ENCODE assay signal across 9 cellular contexts in genomic region chr1:180167721-180168467, GRCh38. TPM values are rescaled to one million over a fixed set of nuclear protein-coding genes. Genes with fewer than 3 reads are reported as not detected.
DNase-seq lines count a peak whose midpoint lies in the region; ATAC-seq, FAIRE-seq and TF ChIP-seq lines count a peak whose summit lies in the region.
"Had no signal": no experiment of that assay in that cellular context is flagged by ENCODE, and none has a peak within 500 bp of the region (broad histone marks: within the 10 kb centered on the region; RNA-seq: fewer than 3 reads in every experiment).

No MANE protein-coding gene starts in this region.

- H3K9ac ChIP-seq in K562 (ENCODE audit: insufficient read depth in 1 of 2, low read depth in 2 of 2, low read length in 2 of 2): peak overlapping the region in 1 of 2 experiments; percentile 69; a peak in 2 of 4 replicates

- H3K36me3 Mint-ChIP-seq in activated naive CD4-positive, alpha-beta T cell treated with anti-CD3 and anti-CD28 coated beads for 36 hours (ENCODE audit: low read depth): no peaks in the 10 kb centered on the region

- H3K4me3 Mint-ChIP-seq in activated naive CD4-positive, alpha-beta T cell treated with anti-CD3 and anti-CD28 coated beads for 36 hours: no peak overlapping the region
- H3K4me3 Mint-ChIP-seq: B cell had no signal

- peak; percentile 60 for ATAC-seq in K562
- ATAC-seq in left lobe of liver: peak; percentile 12
- no peak for ATAC-seq in HG03378 (IDR thresholded peaks at IDR 0.05; ENCODE audit: unreplicated experiment)

- H3K27me3 ChIP-seq in K562 (ENCODE audit: control insufficient read depth in 2 of 2, insufficient read depth in 2 of 2, low read length in 2 of 2) (no peaks in the 10 kb centered on the region), vagina (no peaks in the 10 kb centered on the region)

- intact Hi-C loops in activated naive CD4-positive, alpha-beta T cell treated with anti-CD3 and anti-CD28 coated beads for 36 hours (cut with micrococcal nuclease): loop anchor here (1.0 to 2.0 kb wide), 2 partner anchors 301 to 457 kb away; no protein-coding TSS in a partner anchor
- intact Hi-C loops in K562 (cut with micrococcal nuclease): loop anchor here (2.0 kb wide), 1 partner anchor 301 kb away; no protein-coding TSS in a partner anchor
- intact Hi-C loops in vagina (cut with DNase I): no loop called here

- H3K36me3 ChIP-seq in K562 (ENCODE audit: control insufficient read depth, insufficient read depth, low read length) (peaks cover 17% of the 10 kb centered on the region; the same call in 1 of the 3 replicates), vagina (peaks cover 0 to 12% of the 10 kb centered on the region in 2 donors)

- 73% methylated on average over 13 of the region's 13 CpGs for WGBS in K562 (ENCODE audit: insufficient coverage, low coverage, missing lambda C conversion rate)

- H3K79me2 ChIP-seq in K562 (ENCODE audit: control insufficient read depth, insufficient read depth, low read length): no peaks in the 10 kb centered on the region

- peak; percentile 18 for DNase-seq in activated naive CD4-positive, alpha-beta T cell treated with anti-CD3 and anti-CD28 coated beads for 36 hours
- DNase-seq in activated naive CD4-positive, alpha-beta T cell treated with anti-CD3 and anti-CD28 coated beads, Interleukin-2, amount 50 U/mL, for 16 hours: no peak
- peak in 2 of 4 experiments; percentile 39 to 46 for DNase-seq in K562 (ENCODE audit: extremely low read depth in 1 of 4, low spot score in 3 of 4)
- no peak for DNase-seq in left lobe of liver (ENCODE audit: low spot score)
- no peak for DNase-seq in vagina (ENCODE audit: extremely low spot score in 2 of 2)
- DNase-seq in stimulated activated naive CD4-positive, alpha-beta T cell (lab: John Stamatoyannopoulos, UW): no peak
- no peak for DNase-seq in substantia nigra (lab: John Stamatoyannopoulos, UW)

- TF ChIP-seq EP300 in K562 (IDR thresholded peaks at IDR 0.05; ENCODE audit: low read length): no peak

- TF ChIP-seq POLR2A in K562 (conservative IDR thresholded peaks at IDR 0.05): no peak
- TF ChIP-seq POLR2A in vagina (IDR thresholded peaks at IDR 0.05): no peak

- H3K27ac ChIP-seq in K562 (ENCODE audit: extremely low read depth, low read depth, low read length) (no peak overlapping the region), vagina (peak overlapping the region; percentile 73), substantia nigra (ENCODE audit: low read depth, low read length, poor library complexity, severe bottlenecking) (no peak overlapping the region)

- CTCF ChIA-PET in activated naive CD4-positive, alpha-beta T cell treated with anti-CD3 and anti-CD28 coated beads for 36 hours (lab: Charles Lee): interaction anchor here (0.7 to 7.5 kb wide), 8 partner anchors 9 to 461 kb away, joined by 3 to 68 read pairs (median 4); no protein-coding TSS in a partner anchor
- CTCF ChIA-PET in K562 (lab: Yijun Ruan, JAX; ENCODE audit: low intra/inter-chr PET ratio): interaction anchor here (0.6 to 1.2 kb wide), 2 partner anchors 9 to 462 kb away, joined by 3 to 7 read pairs; no protein-coding TSS in a partner anchor

- no peak overlapping the region for H3K4me2 ChIP-seq in K562 (ENCODE audit: insufficient read depth, low read length)

- peaks cover 4% of the 10 kb centered on the region for H3K4me1 Mint-ChIP-seq in activated naive CD4-positive, alpha-beta T cell treated with anti-CD3 and anti-CD28 coated beads for 36 hours (ENCODE audit: low read depth)

- H3K27ac Mint-ChIP-seq in activated naive CD4-positive, alpha-beta T cell treated with anti-CD3 and anti-CD28 coated beads for 36 hours: no peak overlapping the region
- H3K27ac Mint-ChIP-seq: B cell had no signal

- peaks cover 17% of the 10 kb centered on the region for H4K20me1 ChIP-seq in K562 (replicated peaks; ENCODE audit: control insufficient read depth, insufficient read depth, low read length)

- in situ Hi-C loops in K562 (cut with MboI): no loop called here

- no peak for TF ChIP-seq RAD21 in K562 (CRISPR knock-in tag; conservative IDR thresholded peaks at IDR 0.05 in 1 of 2, IDR thresholded peaks at IDR 0.05 in 1 of 2)

- H3K27me3 Mint-ChIP-seq in activated naive CD4-positive, alpha-beta T cell treated with anti-CD3 and anti-CD28 coated beads for 36 hours (ENCODE audit: low read depth): no peaks in the 10 kb centered on the region
- H3K27me3 Mint-ChIP-seq: B cell had no signal

- FAIRE-seq in K562 (lab: Jason Lieb, UNC): no peak

- no peaks in the 10 kb centered on the region for H3K9me3 ChIP-seq in K562 (replicated peaks; ENCODE audit: control insufficient read depth, insufficient read depth, low read depth, low read length)
- H3K9me3 ChIP-seq in vagina: no peaks in the 10 kb centered on the region

- H3K4me3 ChIP-seq in K562 (no peak overlapping the region), vagina (no peak overlapping the region)

- POLR2A ChIA-PET in K562 (lab: Yijun Ruan, JAX): interaction anchor here (0.6 to 8.2 kb wide), 6 partner anchors 9 to 288 kb away, joined by 3 to 41 read pairs (median 10); partner anchors contain the start of gene QSOX1

- H3K9me1 ChIP-seq in K562 (ENCODE audit: control insufficient read depth, insufficient read depth, low read length): no peaks in the 10 kb centered on the region

- no peaks in the 10 kb centered on the region for H3K9me3 Mint-ChIP-seq in activated naive CD4-positive, alpha-beta T cell treated with anti-CD3 and anti-CD28 coated beads for 36 hours

- BruUV-seq in K562 (replicated peaks; lab: Mats Ljungman, UMichigan): no TSS peak

- no peak overlapping the region for H2AFZ ChIP-seq in K562 (ENCODE audit: low read depth, low read length)

- TF ChIP-seq CTCF in K562 (IDR thresholded peaks at IDR 0.05 in 2 of 3, conservative IDR thresholded peaks at IDR 0.05 in 1 of 3; ENCODE audit: insufficient read depth in 2 of 3, low read depth in 1 of 3, low read length in 3 of 3) (peak in 2 of 3 experiments; percentile 10 to 15; a peak in 1 of 6 replicates), vagina (IDR thresholded peaks at IDR 0.05) (no peak)

- H3K4me1 ChIP-seq in K562 (replicated peaks in 1 of 2; ENCODE audit: control insufficient read depth in 2 of 2, insufficient read depth in 2 of 2, low read length in 2 of 2) (peaks cover 10 to 19% of the 10 kb centered on the region in 2 experiments; a peak in 4 of 5 replicates), vagina (peaks cover 54% of the 10 kb centered on the region)

TF ChIP-seq in K562, 482 proteins besides CTCF, POLR2A, EP300 and RAD21 (continues in another document):
- TF ChIP-seq PHTF2 (CRISPR knock-in tag; IDR thresholded peaks at IDR 0.05) (no peak), JUND (IDR thresholded peaks at IDR 0.05; ENCODE audit: borderline replicate concordance, low read depth, low read length) (peak; percentile 36; the same call in 1 of the 2 replicates), JUND (tag; IDR thresholded peaks at IDR 0.05; ENCODE audit: borderline replicate concordance, low read depth, low read length) (no peak), TFAP4 (CRISPR knock-in tag; IDR thresholded peaks at IDR 0.05; ENCODE audit: borderline replicate concordance) (peak; percentile 19; the same call in 1 of the 2 replicates), ZSCAN29 (IDR thresholded peaks at IDR 0.05) (no peak), PREB (CRISPR knock-in tag; IDR thresholded peaks at IDR 0.05) (0 out of 2 replicates have a peak, but pooled peaks have one; percentile 57), TGIF2 (CRISPR knock-in tag; IDR thresholded peaks at IDR 0.05) (peak; percentile 70; the same call in 1 of the 2 replicates), CREM (IDR thresholded peaks at IDR 0.05; ENCODE audit: low read depth) (0 out of 2 replicates have a peak, but pooled peaks have one; percentile 23), FOSL1 (tag; conservative IDR thresholded peaks at IDR 0.05) (0 out of 2 replicates have a peak, but pooled peaks have one; percentile 36), RBFOX2 (IDR thresholded peaks at IDR 0.05; ENCODE audit: low read depth, low read length) (0 out of 2 replicates have a peak, but pooled peaks have one; percentile 5)

RNA-seq across cellular contexts. Expression of gene QSOX1, which starts 13.2 kb away (rescaled TPM):
- total RNA-seq in activated naive CD4-positive, alpha-beta T cell treated with anti-CD3 and anti-CD28 coated beads for 36 hours: 10 to 100 TPM; 27.6 to 31.9 TPM
- total RNA-seq in K562 (2011; cell fraction: chromatin; rRNA removed; ENCODE audit: low replicate concordance): 19.7 and 43.6 TPM in 2 replicates
- total RNA-seq in K562 (2011; cell fraction: nucleolus; rRNA removed): 60.0 and 64.2 TPM in 2 replicates
- total RNA-seq in K562 (2011; cell fraction: nucleoplasm; rRNA removed): 56.8 and 59.6 TPM in 2 replicates
- total RNA-seq in K562 (2014; rRNA removed) (21.4 and 33.2 TPM in 2 replicates), K562 (2014; rRNA removed; fragmentation: Illumina TruSeq; extraction: Trizol) (10.2 and 11.4 TPM in 2 replicates), K562 (2015; rRNA removed; fragmentation: Illumina TruSeq; extraction: Trizol) (11.0 and 11.7 TPM in 2 replicates), K562 (2021) (47.8 and 53.1 TPM in 2 replicates), left lobe of liver (41.1 TPM), vagina (103 TPM)
- polyA plus RNA-seq in K562 (2011; rRNA removed) (15.0 and 36.5 TPM in 2 replicates), K562 (2014; fragmentation: Illumina TruSeq; extraction: Trizol) (23.9 and 28.3 TPM in 2 replicates), K562 (2014; fragmentation: Nextera tagmentation; extraction: Ambion mirVana) (1 to 10 TPM; 4.0 to 4.6 TPM), K562 (2014; rRNA removed) (21.5 and 24.8 TPM in 2 replicates)
- 25.2 and 25.3 TPM in 2 replicates for polyA plus RNA-seq in K562 (2011; cell fraction: cytosol; rRNA removed)
- polyA plus RNA-seq in K562 (2011; cell fraction: nucleus; rRNA removed): 33.0 and 35.8 TPM in 2 replicates
- polyA plus RNA-seq in K562 (2012): 38.9 and 76.2 TPM in 2 replicates
- 8.6 and 10.8 TPM in 2 replicates for polyA minus RNA-seq in K562 (2011; rRNA and poly(A)+ RNA removed)
- polyA minus RNA-seq in K562 (2011; cell fraction: cytosol; rRNA and poly(A)+ RNA removed): 10.2 and 18.2 TPM in 2 replicates
- polyA minus RNA-seq in K562 (2011; cell fraction: nucleus; rRNA and poly(A)+ RNA removed): 7.5 and 7.6 TPM in 2 replicates

Comparison
In these comparisons a context has a peak if more than half of its experiments do, and no peak if none do; other contexts are left out.
1. CTCF ChIP-seq: peak in K562 (2 of 3); none in vagina (0 of 3).